8 cellular contexts compared by ENCODE assay signal in genomic region chr2:9778012-9778411, GRCh38.
A peak's percentile ranks its signal among the peaks of the same experiment; 100 is the strongest.
DNase-seq lines count a peak whose midpoint lies in the region; ATAC-seq and TF ChIP-seq lines count a peak whose summit lies in the region.

No MANE protein-coding gene starts in this region.

- no peak for TF ChIP-seq RAD21 in SK-N-SH (IDR thresholded peaks at IDR 0.05; ENCODE audit: low read length)

- WGBS in SK-N-SH (ENCODE audit: low lambda C conversion rate) = 79% methylated on average over 8 of the region's 9 CpGs

- CTCF ChIA-PET in A673 (lab: Charles Lee) (interaction anchor here (1.1 kb wide), 1 partner anchor 206 kb away, joined by 3 read pairs; no protein-coding TSS in a partner anchor), SK-N-SH (lab: Yijun Ruan, JAX) (interaction anchor here (1.0 to 1.8 kb wide), 5 partner anchors 8 to 36 kb away, joined by 3 to 6 read pairs (median 4); no protein-coding TSS in a partner anchor)

- DNase-seq in A673 (ENCODE audit: low spot score) (no peak), GM12865 (ENCODE audit: low read depth) (no peak), SK-N-SH (no peak), foreskin keratinocyte (no peak), NOMO-1 treated with DMSO at 0.1 percent for 48 hours (lab: John Stamatoyannopoulos, UW; ENCODE audit: unreplicated experiment) (no peak)

- no peaks in the 10 kb centered on the region for H3K9me2 ChIP-seq in SK-N-SH

- H2AFZ ChIP-seq in SK-N-SH (ENCODE audit: low read depth) = no peak overlapping the region

- intact Hi-C loops in A673 (cut with micrococcal nuclease; ENCODE audit: unreplicated experiment) = no loop called here

- no TSS peak for BruUV-seq in A673 (replicated peaks; lab: Mats Ljungman, UMichigan)

- H3K9ac ChIP-seq in SK-N-SH = no peak overlapping the region

- H3K9me3 ChIP-seq in A673 (ENCODE audit: low read depth, low read length, poor library complexity, severe bottlenecking) (no peaks in the 10 kb centered on the region), SK-N-SH (no peaks in the 10 kb centered on the region)

- H3K79me2 ChIP-seq in SK-N-SH (ENCODE audit: insufficient read depth) = no peaks in the 10 kb centered on the region

- H3K36me3 ChIP-seq in A673 (ENCODE audit: insufficient read depth, low read length, poor library complexity, severe bottlenecking) = no peaks in the 10 kb centered on the region
- H3K36me3 ChIP-seq in SK-N-SH (replicated peaks in 1 of 2; ENCODE audit: control insufficient read depth in 1 of 2, insufficient read depth in 2 of 2, low read length in 1 of 2) = no peaks in the 10 kb centered on the region

- H4K20me1 ChIP-seq in SK-N-SH (ENCODE audit: insufficient read depth) = no peaks in the 10 kb centered on the region

- ATAC-seq in foreskin keratinocyte (peak; percentile 27), GM21360 (IDR thresholded peaks at IDR 0.05; ENCODE audit: unreplicated experiment) (no peak), GM21390 (IDR thresholded peaks at IDR 0.05; ENCODE audit: unreplicated experiment) (no peak), GM19455 (IDR thresholded peaks at IDR 0.05; ENCODE audit: unreplicated experiment) (no peak)

- no peaks in the 10 kb centered on the region for H3F3A ChIP-seq in SK-N-SH (replicated peaks; ENCODE audit: insufficient read depth)

- H3K4me1 ChIP-seq in A673 (ENCODE audit: insufficient read depth, low read length, poor library complexity, severe bottlenecking) (no peaks in the 10 kb centered on the region), SK-N-SH (ENCODE audit: control insufficient read depth in 1 of 2, insufficient read depth in 2 of 2, low read depth in 1 of 2, low read length in 1 of 2) (peaks cover 0 to 21% of the 10 kb centered on the region in 2 experiments; a peak in 1 of 4 replicates), foreskin keratinocyte (peaks cover 14% of the 10 kb centered on the region)

- H3K27ac ChIP-seq in A673 (ENCODE audit: low read depth, low read length, poor library complexity, severe bottlenecking) = no peak overlapping the region
- no peak overlapping the region for H3K27ac ChIP-seq in SK-N-SH (ENCODE audit: low read depth in 2 of 2, low read length in 1 of 2)
- no peak overlapping the region for H3K27ac ChIP-seq in foreskin keratinocyte

- H3K4me3 ChIP-seq in A673 (ENCODE audit: low read depth, low read length, poor library complexity, severe bottlenecking) (no peak overlapping the region), GM12865 (ENCODE audit: low read depth, low read length) (no peak overlapping the region), SK-N-SH (ENCODE audit: low read depth in 2 of 2, low read length in 1 of 2) (no peak overlapping the region; a peak in 1 of 4 replicates)

- no peak overlapping the region for H3K4me2 ChIP-seq in SK-N-SH

- H3K27me3 ChIP-seq in A673 (replicated peaks; ENCODE audit: insufficient read depth, low read depth, low read length, poor library complexity) (no peaks in the 10 kb centered on the region), SK-N-SH (ENCODE audit: insufficient read depth) (no peaks in the 10 kb centered on the region), foreskin keratinocyte (peaks cover 11% of the 10 kb centered on the region)

- TF ChIP-seq CTCF in A673 (conservative IDR thresholded peaks at IDR 0.05; ENCODE audit: low read depth, low read length) (peak; percentile 68), GM12865 (IDR thresholded peaks at IDR 0.05; ENCODE audit: insufficient read depth, low read depth, low read length, missing control alignments) (peak; percentile 48), SK-N-SH (IDR thresholded peaks at IDR 0.05) (peak; percentile 37), foreskin keratinocyte (conservative IDR thresholded peaks at IDR 0.05) (peak; percentile 73)

- POLR2A ChIA-PET in A673 (lab: Charles Lee; ENCODE audit: low non-redundant PET) = no interaction called here
- POLR2A ChIA-PET in SK-N-SH (lab: Yijun Ruan, JAX) = no interaction called here

- no peak for TF ChIP-seq EP300 in SK-N-SH (IDR thresholded peaks at IDR 0.05; ENCODE audit: borderline replicate concordance in 1 of 2, low read depth in 1 of 2, low read length in 1 of 2)

TF ChIP-seq in SK-N-SH, 30 proteins besides CTCF, POLR2A, EP300 and RAD21:
- TF ChIP-seq TEAD4 (IDR thresholded peaks at IDR 0.05; ENCODE audit: borderline replicate concordance, insufficient read depth) (no peak), FOXM1 (IDR thresholded peaks at IDR 0.05; ENCODE audit: low read depth) (no peak), SMC3 (IDR thresholded peaks at IDR 0.05; ENCODE audit: low read depth, low read length) (no peak), EZH2phosphoT487 (IDR thresholded peaks at IDR 0.05; ENCODE audit: borderline replicate concordance, low read depth) (no peak), FOSL2 (IDR thresholded peaks at IDR 0.05; ENCODE audit: borderline replicate concordance, low read depth) (no peak), GABPA (IDR thresholded peaks at IDR 0.05; ENCODE audit: low read depth) (no peak), MXI1 (IDR thresholded peaks at IDR 0.05; ENCODE audit: low read depth, low read length) (no peak), TCF12 (IDR thresholded peaks at IDR 0.05) (no peak), YY1 (IDR thresholded peaks at IDR 0.05; ENCODE audit: low read depth) (no peak), NRF1 (IDR thresholded peaks at IDR 0.05; ENCODE audit: low read depth, low read length) (no peak), CHD2 (IDR thresholded peaks at IDR 0.05; ENCODE audit: low read length, partially characterized antibody) (no peak), RFX5 (IDR thresholded peaks at IDR 0.05; ENCODE audit: low read length) (no peak)
- TF ChIP-seq, protein P1, sequence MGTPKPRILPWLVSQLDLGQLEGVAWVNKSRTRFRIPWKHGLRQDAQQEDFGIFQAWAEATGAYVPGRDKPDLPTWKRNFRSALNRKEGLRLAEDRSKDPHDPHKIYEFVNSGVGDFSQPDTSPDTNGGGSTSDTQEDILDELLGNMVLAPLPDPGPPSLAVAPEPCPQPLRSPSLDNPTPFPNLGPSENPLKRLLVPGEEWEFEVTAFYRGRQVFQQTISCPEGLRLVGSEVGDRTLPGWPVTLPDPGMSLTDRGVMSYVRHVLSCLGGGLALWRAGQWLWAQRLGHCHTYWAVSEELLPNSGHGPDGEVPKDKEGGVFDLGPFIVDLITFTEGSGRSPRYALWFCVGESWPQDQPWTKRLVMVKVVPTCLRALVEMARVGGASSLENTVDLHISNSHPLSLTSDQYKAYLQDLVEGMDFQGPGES (IDR thresholded peaks at IDR 0.05; ENCODE audit: low read depth, low read length) = no peak
- TF ChIP-seq, protein P2, sequence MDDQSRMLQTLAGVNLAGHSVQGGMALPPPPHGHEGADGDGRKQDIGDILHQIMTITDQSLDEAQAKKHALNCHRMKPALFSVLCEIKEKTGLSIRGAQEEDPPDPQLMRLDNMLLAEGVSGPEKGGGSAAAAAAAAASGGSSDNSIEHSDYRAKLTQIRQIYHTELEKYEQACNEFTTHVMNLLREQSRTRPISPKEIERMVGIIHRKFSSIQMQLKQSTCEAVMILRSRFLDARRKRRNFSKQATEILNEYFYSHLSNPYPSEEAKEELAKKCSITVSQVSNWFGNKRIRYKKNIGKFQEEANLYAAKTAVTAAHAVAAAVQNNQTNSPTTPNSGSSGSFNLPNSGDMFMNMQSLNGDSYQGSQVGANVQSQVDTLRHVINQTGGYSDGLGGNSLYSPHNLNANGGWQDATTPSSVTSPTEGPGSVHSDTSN (IDR thresholded peaks at IDR 0.05) = no peak
- TF ChIP-seq, protein P3, sequence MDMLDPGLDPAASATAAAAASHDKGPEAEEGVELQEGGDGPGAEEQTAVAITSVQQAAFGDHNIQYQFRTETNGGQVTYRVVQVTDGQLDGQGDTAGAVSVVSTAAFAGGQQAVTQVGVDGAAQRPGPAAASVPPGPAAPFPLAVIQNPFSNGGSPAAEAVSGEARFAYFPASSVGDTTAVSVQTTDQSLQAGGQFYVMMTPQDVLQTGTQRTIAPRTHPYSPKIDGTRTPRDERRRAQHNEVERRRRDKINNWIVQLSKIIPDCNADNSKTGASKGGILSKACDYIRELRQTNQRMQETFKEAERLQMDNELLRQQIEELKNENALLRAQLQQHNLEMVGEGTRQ (IDR thresholded peaks at IDR 0.05; ENCODE audit: borderline replicate concordance, low read depth, low read length) = no peak
